ENCODE assay signal across 19 cellular contexts in genomic region chr12:10191865-10192264, GRCh38. TPM values are rescaled to one million over a fixed set of nuclear protein-coding genes. Genes with fewer than 3 reads are reported as not detected.
DNase-seq lines count a peak whose midpoint lies in the region; TF ChIP-seq lines count a peak whose summit lies in the region.
"Had no signal": no experiment of that assay in that cellular context is flagged by ENCODE, and none has a peak within 500 bp of the region (broad histone marks: within the 10 kb centered on the region; RNA-seq: fewer than 3 reads in every experiment).

No MANE protein-coding gene starts in this region.

- H4K20me1 ChIP-seq in GM23248 (ENCODE audit: insufficient read depth) = no peaks in the 10 kb centered on the region

- peak overlapping the region; percentile 52 for H3K4me2 ChIP-seq in GM23248 (ENCODE audit: unreplicated experiment)
- peak overlapping the region; percentile 38 for H3K4me2 ChIP-seq in skeletal muscle satellite cell (ENCODE audit: low read length)

- H3K27me3 ChIP-seq in GM23248 (replicated peaks; ENCODE audit: insufficient read depth) = no peaks in the 10 kb centered on the region
- peaks cover 2% of the 10 kb centered on the region for H3K27me3 ChIP-seq in skeletal muscle satellite cell (ENCODE audit: control insufficient read depth, insufficient read depth, low read length)
- H3K27me3 ChIP-seq in WERI-Rb-1 (ENCODE audit: insufficient read depth, low read depth, severe bottlenecking) = no peaks in the 10 kb centered on the region

- intact Hi-C loops in activated T-helper 2 cell treated with anti-CD3 and anti-CD28 coated beads, Interferon-gamma antibody, Interleukin-2, Interleukin-4, amounts not matched to agents 10 μg/mL and 5 μg/mL and 100 μg/mL, durations not matched to agents 14 hours and 24 hours and 36 hours (cut with micrococcal nuclease) = loop anchor here (2.0 to 5.0 kb wide), 2 partner anchors 39 to 180 kb away; partner anchors contain the start of gene CLEC12B

- no peaks in the 10 kb centered on the region for H3K36me3 ChIP-seq in GM23248 (ENCODE audit: low read depth)
- no peaks in the 10 kb centered on the region for H3K36me3 ChIP-seq in skeletal muscle satellite cell (ENCODE audit: insufficient read depth, low read length)
- H3K36me3 ChIP-seq in WERI-Rb-1 = no peaks in the 10 kb centered on the region
- H3K36me3 ChIP-seq: heart left ventricle, spleen, thoracic aorta had no signal

- H3K4me3 Mint-ChIP-seq in activated T-helper 2 cell treated with anti-CD3 and anti-CD28 coated beads, Interferon-gamma antibody, Interleukin-2, Interleukin-4, amounts not matched to agents 10 μg/mL and 5 μg/mL and 100 μg/mL, durations not matched to agents 14 hours and 24 hours and 36 hours (ENCODE audit: low read depth) = no peak overlapping the region
- H3K4me3 Mint-ChIP-seq: activated naive CD8-positive, alpha-beta T cell; dendritic cell treated with granulocyte-macrophage colony-stimulating factor and Interleukin-4, amounts not matched to agents 40 ng/mL and 50 ng/mL, for 4 days; neural crest cell had no signal

- no peaks in the 10 kb centered on the region for H3K9me3 Mint-ChIP-seq in activated T-helper 2 cell treated with anti-CD3 and anti-CD28 coated beads, Interferon-gamma antibody, Interleukin-2, Interleukin-4, amounts not matched to agents 10 μg/mL and 5 μg/mL and 100 μg/mL, durations not matched to agents 14 hours and 24 hours and 36 hours
- H3K9me3 Mint-ChIP-seq: dendritic cell treated with granulocyte-macrophage colony-stimulating factor and Interleukin-4, amounts not matched to agents 40 ng/mL and 50 ng/mL, for 4 days; neural crest cell had no signal

- H3K4me1 ChIP-seq in GM23248 (ENCODE audit: insufficient read depth) (peaks cover 53% of the 10 kb centered on the region), skeletal muscle satellite cell (ENCODE audit: control insufficient read depth, insufficient read depth, low read length) (peaks cover 15% of the 10 kb centered on the region)

- H3K9me2 ChIP-seq in GM23248 (ENCODE audit: insufficient read depth) = no peaks in the 10 kb centered on the region

- H3K27ac Mint-ChIP-seq in activated T-helper 2 cell treated with anti-CD3 and anti-CD28 coated beads, Interferon-gamma antibody, Interleukin-2, Interleukin-4, amounts not matched to agents 10 μg/mL and 5 μg/mL and 100 μg/mL, durations not matched to agents 14 hours and 24 hours and 36 hours = no peak overlapping the region
- H3K27ac Mint-ChIP-seq: activated naive CD8-positive, alpha-beta T cell; dendritic cell treated with granulocyte-macrophage colony-stimulating factor and Interleukin-4, amounts not matched to agents 40 ng/mL and 50 ng/mL, for 4 days had no signal

- H3K4me3 ChIP-seq in GM23248 (no peak overlapping the region), fibroblast of mammary gland (ENCODE audit: control insufficient read depth, low read depth, low read length) (no peak overlapping the region), skeletal muscle satellite cell (ENCODE audit: low read length) (no peak overlapping the region), WERI-Rb-1 (ENCODE audit: low read depth, low read length) (no peak overlapping the region)
- H3K4me3 ChIP-seq: heart left ventricle, spleen, thoracic aorta had no signal

- H2AFZ ChIP-seq in GM23248 = no peak overlapping the region

- H3K4me1 Mint-ChIP-seq in activated T-helper 2 cell treated with anti-CD3 and anti-CD28 coated beads, Interferon-gamma antibody, Interleukin-2, Interleukin-4, amounts not matched to agents 10 μg/mL and 5 μg/mL and 100 μg/mL, durations not matched to agents 14 hours and 24 hours and 36 hours (ENCODE audit: low read depth) = peaks cover 2% of the 10 kb centered on the region

- peak overlapping the region; percentile 44; the same call in 1 of the 2 replicates for H3K9ac ChIP-seq in GM23248
- peak overlapping the region; percentile 9 for H3K9ac ChIP-seq in skeletal muscle satellite cell (ENCODE audit: low read depth, low read length)

- no peaks in the 10 kb centered on the region for H3K36me3 Mint-ChIP-seq in activated T-helper 2 cell treated with anti-CD3 and anti-CD28 coated beads, Interferon-gamma antibody, Interleukin-2, Interleukin-4, amounts not matched to agents 10 μg/mL and 5 μg/mL and 100 μg/mL, durations not matched to agents 14 hours and 24 hours and 36 hours (ENCODE audit: low read depth)
- H3K36me3 Mint-ChIP-seq: activated naive CD8-positive, alpha-beta T cell had no signal

- WGBS in GM23248 (ENCODE audit: low coverage in 1 of 2, low lambda C conversion rate in 2 of 2, missing lambda C conversion rate in 2 of 2), 2 experiments = 0% methylated on average over 2 of the region's 2 CpGs

- in situ Hi-C loops in GM23248 (cut with MboI) = no loop called here

- H3K9me3 ChIP-seq in GM23248 (ENCODE audit: low read depth) (no peaks in the 10 kb centered on the region), skeletal muscle satellite cell (replicated peaks; ENCODE audit: low read length) (no peaks in the 10 kb centered on the region), WERI-Rb-1 (ENCODE audit: severe bottlenecking) (no peaks in the 10 kb centered on the region)
- H3K9me3 ChIP-seq: heart left ventricle, spleen, thoracic aorta had no signal

- H3K79me2 ChIP-seq in GM23248 (ENCODE audit: insufficient read depth) = no peaks in the 10 kb centered on the region

- H3F3A ChIP-seq in GM23248 (ENCODE audit: insufficient read depth) = peaks cover 53% of the 10 kb centered on the region

- peak; percentile 93 for DNase-seq in GM23248
- peak; percentile 25 for DNase-seq in T1000 (lab: John Stamatoyannopoulos, UW)
- peak; percentile 77 for DNase-seq in fibroblast of mammary gland (ENCODE audit: low read depth)
- no peak for DNase-seq in activated CD4-positive, alpha-beta T cell treated with anti-CD3 and anti-CD28 coated beads, Interleukin-2, amount 50 U/mL, for 48 hours
- DNase-seq in WERI-Rb-1 = no peak
- no peak for DNase-seq in activated T-helper 2 cell treated with anti-CD3 and anti-CD28 coated beads, Interferon-gamma antibody, Interleukin-2, Interleukin-4, amounts not matched to agents 10 μg/mL and 5 μg/mL and 100 μg/mL, durations not matched to agents 14 hours and 24 hours and 36 hours (ENCODE audit: low spot score)
- no peak for DNase-seq in activated gamma-delta T cell (lab: John Stamatoyannopoulos, UW)
- DNase-seq: COR-L47, GOT3, heart left ventricle, NCI-H526 treated with DMSO at 0.1 percent for 48 hours, SHP77, spleen had no signal

- H3K27ac ChIP-seq in GM23248 = peak overlapping the region; percentile 81
- no peak overlapping the region for H3K27ac ChIP-seq in WERI-Rb-1
- H3K27ac ChIP-seq: heart left ventricle, spleen, thoracic aorta had no signal

- TF ChIP-seq CTCF in fibroblast of mammary gland (conservative IDR thresholded peaks at IDR 0.05; ENCODE audit: control insufficient read depth, insufficient read depth, low read depth, low read length) (no peak), WERI-Rb-1 (IDR thresholded peaks at IDR 0.05; ENCODE audit: low read depth, low read length) (no peak)

- peaks cover 33% of the 10 kb centered on the region for H3K27me3 Mint-ChIP-seq in activated T-helper 2 cell treated with anti-CD3 and anti-CD28 coated beads, Interferon-gamma antibody, Interleukin-2, Interleukin-4, amounts not matched to agents 10 μg/mL and 5 μg/mL and 100 μg/mL, durations not matched to agents 14 hours and 24 hours and 36 hours (ENCODE audit: low read depth)

RNA-seq across cellular contexts. Expression of gene TMEM52B, which starts 13.0 kb away (rescaled TPM):
- 6.7 TPM in 1 of 2 replicates, not detected in the other for total RNA-seq in GM23248 (2014; rRNA removed; shearing (Covaris generic))
- polyA plus RNA-seq in GM23248 (2016; fragmentation: Nextera tagmentation; extraction: Ambion mirVana) = 0.25 and 0.98 TPM in 2 replicates
- total RNA-seq in skeletal muscle satellite cell (2012; rRNA removed) = not detected in 2 replicates
- not detected in 2 replicates for total RNA-seq in activated T-helper 2 cell treated with anti-CD3 and anti-CD28 coated beads, Interferon-gamma antibody, Interleukin-2, Interleukin-4, amounts not matched to agents 10 μg/mL and 5 μg/mL and 100 μg/mL, durations not matched to agents 14 hours and 24 hours and 36 hours
- total RNA-seq: neural crest cell had no signal
- polyA plus RNA-seq: liver had no signal

RNA-seq across cellular contexts. Expression of gene OLR1, which starts 19.9 kb away (rescaled TPM):
- total RNA-seq in GM23248 (2014; rRNA removed; shearing (Covaris generic)) = 6.3 and 6.8 TPM in 2 replicates
- polyA plus RNA-seq in GM23248 (2016; fragmentation: Nextera tagmentation; extraction: Ambion mirVana) = 4.4 and 4.6 TPM in 2 replicates
- under 0.01 TPM in 1 of 2 replicates, not detected in the other for total RNA-seq in skeletal muscle satellite cell (2012; rRNA removed)
- not detected in 2 replicates for total RNA-seq in activated T-helper 2 cell treated with anti-CD3 and anti-CD28 coated beads, Interferon-gamma antibody, Interleukin-2, Interleukin-4, amounts not matched to agents 10 μg/mL and 5 μg/mL and 100 μg/mL, durations not matched to agents 14 hours and 24 hours and 36 hours
- total RNA-seq: neural crest cell had no signal

RNA-seq across cellular contexts. Expression of gene GABARAPL1, which starts 20.8 kb away (rescaled TPM):
- total RNA-seq in GM23248 (2014; rRNA removed; shearing (Covaris generic)) = 98.6 and 127 TPM in 2 replicates
- polyA plus RNA-seq in GM23248 (2016; fragmentation: Nextera tagmentation; extraction: Ambion mirVana) = 94.9 and 97.4 TPM in 2 replicates
- total RNA-seq in skeletal muscle satellite cell (2012; rRNA removed) = 12.2 and 15.5 TPM in 2 replicates
- total RNA-seq in activated T-helper 2 cell treated with anti-CD3 and anti-CD28 coated beads, Interferon-gamma antibody, Interleukin-2, Interleukin-4, amounts not matched to agents 10 μg/mL and 5 μg/mL and 100 μg/mL, durations not matched to agents 14 hours and 24 hours and 36 hours = 4.0 and 5.2 TPM in 2 replicates

Comparison
In these comparisons a context has a peak if more than half of its experiments do, and no peak if none do; other contexts are left out.
1. DNase-seq: peak in GM23248 (single experiment), T1000 (single experiment) and fibroblast of mammary gland (single experiment); none in activated CD4-positive, alpha-beta T cell treated with anti-CD3 and anti-CD28 coated beads, Interleukin-2, amount 50 U/mL, for 48 hours (0 of 2), WERI-Rb-1 (single experiment), activated T-helper 2 cell treated with anti-CD3 and anti-CD28 coated beads, Interferon-gamma antibody, Interleukin-2, Interleukin-4, amounts not matched to agents 10 μg/mL and 5 μg/mL and 100 μg/mL, durations not matched to agents 14 hours and 24 hours and 36 hours (single experiment) and activated gamma-delta T cell (single experiment).
2. RNA of gene GABARAPL1, which starts 20.8 kb away (total RNA-seq): 98.6 to 127 TPM in GM23248; 4.0 to 5.2 TPM in activated T-helper 2 cell treated with anti-CD3 and anti-CD28 coated beads, Interferon-gamma antibody, Interleukin-2, Interleukin-4, amounts not matched to agents 10 μg/mL and 5 μg/mL and 100 μg/mL, durations not matched to agents 14 hours and 24 hours and 36 hours; every median in the first group is over 10 times any median in the second.